In the genomic region with DNA sequence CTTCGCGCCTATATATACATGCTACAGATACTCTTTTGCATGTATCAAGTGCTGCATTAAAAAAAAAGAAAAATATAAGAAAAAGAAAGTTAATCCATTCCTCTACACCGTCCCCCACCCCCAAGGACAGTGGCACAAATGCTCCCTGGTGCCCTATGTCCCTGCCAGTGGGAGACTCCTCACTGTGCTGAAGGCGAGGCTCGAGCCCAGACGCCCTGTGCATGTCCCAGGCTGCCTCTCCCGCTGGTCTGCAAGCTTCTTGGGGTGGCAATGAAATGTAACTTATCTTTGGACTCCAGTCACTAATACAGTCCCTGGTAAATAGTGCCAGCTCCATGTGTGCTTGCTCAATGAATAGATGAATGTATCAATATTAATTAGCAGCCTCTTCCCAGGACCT, we compare ENCODE assay signal across 23 cellular contexts.
"Had no signal": no experiment of that assay in that cellular context is flagged by ENCODE, and none has a peak within 500 bp of the region (broad histone marks: within the 10 kb centered on the region; RNA-seq: fewer than 3 reads in every experiment).

No MANE protein-coding gene starts in this region.

- H3K4me1 ChIP-seq: gastrocnemius medialis, heart right ventricle, left lung, lower lobe of right lung had no signal

- H3K27me3 ChIP-seq: dorsolateral prefrontal cortex, esophagus squamous epithelium, gastrocnemius medialis, heart right ventricle, left lung had no signal

- ATAC-seq: effector memory CD8-positive, alpha-beta T cell; esophagus mucosa; gastrocnemius medialis; heart right ventricle; left cardiac atrium; left lung; left ventricle myocardium superior; lower lobe of right lung had no signal

- H3K9me3 ChIP-seq: esophagus squamous epithelium, gastrocnemius medialis, heart right ventricle, left lung, lower lobe of right lung had no signal

- DNase-seq: dermis blood vessel endothelial cell; dorsolateral prefrontal cortex; effector CD8-positive, alpha-beta T cell; effector memory CD8-positive, alpha-beta T cell; endodermal cell; erythroblast; esophagus squamous epithelium; foreskin fibroblast; foreskin melanocyte; gastrocnemius medialis; glutamatergic neuron; head of caudate nucleus; heart right ventricle; hippocampal formation; left cardiac atrium; left lung; left ventricle myocardium superior; lower lobe of right lung; mesenchymal stem cell; midbrain had no signal

- H3K27ac ChIP-seq: coronary artery, dorsolateral prefrontal cortex, epithelial cell of prostate, esophagus squamous epithelium, gastrocnemius medialis, heart right ventricle, left lung, lower lobe of right lung had no signal

- H3K36me3 ChIP-seq: gastrocnemius medialis, heart right ventricle, left lung, lower lobe of right lung had no signal

- H3K4me3 ChIP-seq: coronary artery, dorsolateral prefrontal cortex, esophagus squamous epithelium, gastrocnemius medialis, heart right ventricle, left lung, lower lobe of right lung had no signal
